Comparison of ENCODE assay signal across 24 cellular contexts in genomic region chr1:172402878-172403573, GRCh38. TPM values are rescaled to one million over a fixed set of nuclear protein-coding genes. Genes with fewer than 3 reads are reported as not detected.
DNase-seq lines count a peak whose midpoint lies in the region; ATAC-seq, FAIRE-seq and TF ChIP-seq lines count a peak whose summit lies in the region.
"Had no signal": no experiment of that assay in that cellular context is flagged by ENCODE, and none has a peak within 500 bp of the region (broad histone marks: within the 10 kb centered on the region; RNA-seq: fewer than 3 reads in every experiment).

No MANE protein-coding gene starts in this region.

- no peak overlapping the region for H3K27ac Mint-ChIP-seq in natural killer cell
- no peak overlapping the region for H3K27ac Mint-ChIP-seq in natural killer cell treated with Interleukin-12 subunit alpha and Interleukin-12 subunit beta and Interleukin-15 and Interleukin-18, amount 100 ng/mL, for 72 hours
- H3K27ac Mint-ChIP-seq in effector memory CD8-positive, alpha-beta T cell, result peak overlapping the region in 1 of 2 donors; percentile 47
- H3K27ac Mint-ChIP-seq: CD14-positive monocyte, GM23338, HFFc6 had no signal

- no peak for FAIRE-seq in D721Med (lab: Jason Lieb, UNC)
- FAIRE-seq: GM12891, GM18507 had no signal

- H3K36me3 ChIP-seq in testis (ENCODE audit: low read depth, missing control alignments), result no peaks in the 10 kb centered on the region
- H3K36me3 ChIP-seq: BLaER1 had no signal

- H3K27me3 Mint-ChIP-seq in natural killer cell (ENCODE audit: low read depth in 2 of 2), result peaks cover 0 to 6% of the 10 kb centered on the region in 2 donors
- H3K27me3 Mint-ChIP-seq in natural killer cell treated with Interleukin-12 subunit alpha and Interleukin-12 subunit beta and Interleukin-15 and Interleukin-18, amount 100 ng/mL, for 72 hours, result no peaks in the 10 kb centered on the region
- H3K27me3 Mint-ChIP-seq in effector memory CD8-positive, alpha-beta T cell, result no peaks in the 10 kb centered on the region
- H3K27me3 Mint-ChIP-seq: CD4-positive, alpha-beta memory T cell had no signal

- H3K9me3 ChIP-seq in testis, result no peaks in the 10 kb centered on the region
- H3K9me3 ChIP-seq: BLaER1 had no signal

- intact Hi-C loops in natural killer cell (cut with micrococcal nuclease), result no loop called here
- intact Hi-C loops in testis (cut with DNase I; ENCODE audit: low total_unique reads), result no loop called here

- TF ChIP-seq CTCF in natural killer cell (IDR thresholded peaks at IDR 0.05), result no peak
- no peak for TF ChIP-seq CTCF in testis (IDR thresholded peaks at IDR 0.05)
- TF ChIP-seq CTCF in D721Med (IDR thresholded peaks at IDR 0.05; ENCODE audit: insufficient read depth, missing control alignments), result no peak
- no peak for TF ChIP-seq CTCF in omental fat pad (IDR thresholded peaks at IDR 0.05)

- TF ChIP-seq POLR2A in testis (IDR thresholded peaks at IDR 0.05), result no peak

- H3K27me3 ChIP-seq in testis, result no peaks in the 10 kb centered on the region
- H3K27me3 ChIP-seq: BLaER1 had no signal

- peaks cover 44% of the 10 kb centered on the region for H3K4me1 ChIP-seq in testis

- no peak for DNase-seq in natural killer cell
- DNase-seq in natural killer cell treated with Interleukin-12 subunit alpha and Interleukin-12 subunit beta and Interleukin-15 and Interleukin-18, amount 100 ng/mL, for 72 hours (ENCODE audit: low spot score), result no peak
- DNase-seq in effector memory CD8-positive, alpha-beta T cell, result no peak
- DNase-seq in left lobe of liver (ENCODE audit: low spot score), result no peak
- DNase-seq in testis, result no peak
- DNase-seq in putamen (ENCODE audit: low spot score), result no peak
- DNase-seq in D721Med (ENCODE audit: insufficient read length, low spot score), result no peak
- no peak for DNase-seq in omental fat pad (ENCODE audit: low spot score)
- DNase-seq: CD4-positive, alpha-beta memory T cell; DMS79 treated with DMSO at 0.1 percent for 48 hours; H7; HFFc6 had no signal

- H3K4me3 Mint-ChIP-seq in natural killer cell, result peak overlapping the region; percentile 31
- no peak overlapping the region for H3K4me3 Mint-ChIP-seq in natural killer cell treated with Interleukin-12 subunit alpha and Interleukin-12 subunit beta and Interleukin-15 and Interleukin-18, amount 100 ng/mL, for 72 hours
- no peak overlapping the region for H3K4me3 Mint-ChIP-seq in effector memory CD8-positive, alpha-beta T cell
- H3K4me3 Mint-ChIP-seq: CD14-positive monocyte; CD4-positive, alpha-beta memory T cell; GM23338; HFFc6 had no signal

- no peaks in the 10 kb centered on the region for H3K36me3 Mint-ChIP-seq in natural killer cell
- no peaks in the 10 kb centered on the region for H3K36me3 Mint-ChIP-seq in natural killer cell treated with Interleukin-12 subunit alpha and Interleukin-12 subunit beta and Interleukin-15 and Interleukin-18, amount 100 ng/mL, for 72 hours
- H3K36me3 Mint-ChIP-seq in effector memory CD8-positive, alpha-beta T cell (ENCODE audit: insufficient read depth), result no peaks in the 10 kb centered on the region
- H3K36me3 Mint-ChIP-seq: CD4-positive, alpha-beta memory T cell had no signal

- H3K27ac ChIP-seq in testis, result peak overlapping the region; percentile 1 to 46
- H3K27ac ChIP-seq: 22Rv1, BLaER1, HL-60 had no signal

- WGBS in testis, 2 donors, result 50 to 62% methylated on average over 1 of the region's 1 CpG

- H3K4me1 Mint-ChIP-seq in natural killer cell, result peaks cover 43 to 48% of the 10 kb centered on the region in 2 donors
- peaks cover 33 to 43% of the 10 kb centered on the region in 2 donors for H3K4me1 Mint-ChIP-seq in natural killer cell treated with Interleukin-12 subunit alpha and Interleukin-12 subunit beta and Interleukin-15 and Interleukin-18, amount 100 ng/mL, for 72 hours (ENCODE audit: low read depth in 2 of 2)
- peaks cover 18 to 36% of the 10 kb centered on the region in 2 donors for H3K4me1 Mint-ChIP-seq in effector memory CD8-positive, alpha-beta T cell (ENCODE audit: low read depth in 2 of 2)

- H3K9me3 Mint-ChIP-seq in natural killer cell, result no peaks in the 10 kb centered on the region
- no peaks in the 10 kb centered on the region for H3K9me3 Mint-ChIP-seq in natural killer cell treated with Interleukin-12 subunit alpha and Interleukin-12 subunit beta and Interleukin-15 and Interleukin-18, amount 100 ng/mL, for 72 hours
- no peaks in the 10 kb centered on the region for H3K9me3 Mint-ChIP-seq in effector memory CD8-positive, alpha-beta T cell
- H3K9me3 Mint-ChIP-seq: CD14-positive monocyte; CD4-positive, alpha-beta memory T cell; GM23338; HFFc6 had no signal

- H3K4me3 ChIP-seq in testis, result no peak overlapping the region
- H3K4me3 ChIP-seq: BLaER1, GM23338 had no signal

- ATAC-seq in natural killer cell (peak; percentile 46 to 78 (median 54)), left lobe of liver (peak; percentile 42), omental fat pad (ENCODE audit: low FRiP score) (no peak)
- ATAC-seq in natural killer cell treated with Interleukin-12 subunit alpha and Interleukin-12 subunit beta and Interleukin-15 and Interleukin-18, amount 100 ng/mL, for 72 hours, result no peak
- peak; percentile 73 for ATAC-seq in effector memory CD8-positive, alpha-beta T cell (replicated peaks)
- ATAC-seq: GM23338, HCT116 had no signal

RNA-seq across cellular contexts. Expression of gene C1orf105, which starts 17.5 kb away (rescaled TPM):
- total RNA-seq in natural killer cell (not detected), left lobe of liver (not detected), testis (10 to 100 TPM; 15.1 to 15.8 TPM), omental fat pad (not detected)
- total RNA-seq in natural killer cell treated with Interleukin-12 subunit alpha and Interleukin-12 subunit beta and Interleukin-15 and Interleukin-18, amount 100 ng/mL, for 72 hours, result not detected
- polyA plus RNA-seq in testis (ENCODE audit: insufficient read depth, low read depth, low replicate concordance), result 60.8 TPM
- total RNA-seq: A673; CD4-positive, alpha-beta memory T cell; G401; GM23338; H7; HFFc6; HT1080 had no signal
- polyA plus RNA-seq: AG04450; CD14-positive monocyte; CD4-positive, alpha-beta memory T cell; GM23338 had no signal

RNA-seq across cellular contexts. Expression of gene PIGC, which starts 40.8 kb away (rescaled TPM):
- total RNA-seq in natural killer cell (10 to 100 TPM; 27.9 to 35.7 (median 30.4) TPM), left lobe of liver (7.6 TPM), testis (10 to 100 TPM; 25.2 to 31.3 TPM), omental fat pad (10 to 100 TPM; 12.6 to 20.2 (median 19.5) TPM)
- 10 to 100 TPM; 22.4 to 27.0 TPM for total RNA-seq in natural killer cell treated with Interleukin-12 subunit alpha and Interleukin-12 subunit beta and Interleukin-15 and Interleukin-18, amount 100 ng/mL, for 72 hours
- 45.6 TPM for polyA plus RNA-seq in testis (ENCODE audit: insufficient read depth, low read depth, low replicate concordance)

Comparison
In these comparisons a context has a peak if more than half of its experiments do, and no peak if none do; other contexts are left out.
1. ATAC-seq: peak in natural killer cell (3 of 3), effector memory CD8-positive, alpha-beta T cell (single experiment) and left lobe of liver (single experiment); none in natural killer cell treated with Interleukin-12 subunit alpha and Interleukin-12 subunit beta and Interleukin-15 and Interleukin-18, amount 100 ng/mL, for 72 hours (0 of 2) and omental fat pad (single experiment).
2. RNA of gene C1orf105, which starts 17.5 kb away (total RNA-seq): 15.1 to 15.8 TPM in testis; not detected in natural killer cell, not detected in natural killer cell treated with Interleukin-12 subunit alpha and Interleukin-12 subunit beta and Interleukin-15 and Interleukin-18, amount 100 ng/mL, for 72 hours, not detected in left lobe of liver (single experiment) and not detected in omental fat pad; every median in the first group is over 10 times any median in the second.